ENCODE assay signal across 8 cellular contexts in the genomic region with DNA sequence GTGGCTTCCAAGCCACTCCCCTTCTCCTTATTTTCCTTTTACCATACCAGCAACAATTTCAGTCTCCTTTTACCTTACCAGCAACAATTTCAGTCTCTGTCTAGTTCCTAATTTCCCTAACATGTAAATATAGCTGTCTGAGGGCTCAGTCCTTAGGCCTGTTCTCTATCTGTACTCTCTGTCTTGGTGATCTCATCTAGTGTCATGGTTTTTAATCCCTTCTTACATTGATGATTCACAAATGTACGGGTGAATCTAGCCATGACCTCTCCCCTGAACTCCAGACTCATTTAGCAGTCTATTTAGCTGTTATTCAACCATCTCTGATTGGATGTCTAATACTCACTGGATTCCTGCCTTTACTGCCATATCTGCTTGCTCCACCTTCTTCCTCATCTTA. TPM values are rescaled to one million over a fixed set of nuclear protein-coding genes. Genes with fewer than 3 reads are reported as not detected.
A peak's percentile ranks its signal among the peaks of the same experiment; 100 is the strongest.
DNase-seq lines count a peak whose midpoint lies in the region; ATAC-seq, FAIRE-seq and TF ChIP-seq lines count a peak whose summit lies in the region.

No MANE protein-coding gene starts in this region.

- H3K79me2 ChIP-seq in astrocyte (ENCODE audit: insufficient read depth, low read length): no peaks in the 10 kb centered on the region

- H3K27me3 ChIP-seq in astrocyte (ENCODE audit: insufficient read depth, low read length): no peaks in the 10 kb centered on the region

- POLR2A ChIA-PET in activated CD4-positive, alpha-beta T cell treated with anti-CD3 and anti-CD28 coated beads for 36 hours (lab: Charles Lee): no interaction called here

- intact Hi-C loops in activated CD4-positive, alpha-beta T cell treated with anti-CD3 and anti-CD28 coated beads for 36 hours (cut with DNase I, micrococcal nuclease): no loop called here

- H3K27ac ChIP-seq in astrocyte (ENCODE audit: low read depth, low read length): peak overlapping the region; percentile 77

- H4K20me1 ChIP-seq in astrocyte (ENCODE audit: insufficient read depth, low read length): no peaks in the 10 kb centered on the region

- H3K36me3 ChIP-seq in astrocyte (ENCODE audit: insufficient read depth, low read length): no peaks in the 10 kb centered on the region

- H3K9me3 Mint-ChIP-seq in activated CD4-positive, alpha-beta T cell treated with anti-CD3 and anti-CD28 coated beads for 36 hours (ENCODE audit: low read depth): no peaks in the 10 kb centered on the region
- peaks cover 1% of the 10 kb centered on the region for H3K9me3 Mint-ChIP-seq in astrocyte (ENCODE audit: unreplicated experiment)
- H3K9me3 Mint-ChIP-seq in stimulated activated naive B cell treated with anti-CD40 and anti-IgM and Interleukin-4, amounts not matched to agents 10 μg/mL and 1 μg/mL and 100 μg/mL, for 72 hours: no peaks in the 10 kb centered on the region

- H3K4me1 Mint-ChIP-seq in activated CD4-positive, alpha-beta T cell treated with anti-CD3 and anti-CD28 coated beads for 36 hours: peaks cover 12% of the 10 kb centered on the region
- peaks cover 41% of the 10 kb centered on the region for H3K4me1 Mint-ChIP-seq in astrocyte (ENCODE audit: low read depth, unreplicated experiment)
- peaks cover 37 to 38% of the 10 kb centered on the region in 2 donors for H3K4me1 Mint-ChIP-seq in stimulated activated naive B cell treated with anti-CD40 and anti-IgM and Interleukin-4, amounts not matched to agents 10 μg/mL and 1 μg/mL and 100 μg/mL, for 72 hours

- peak overlapping the region; percentile 47 for H3K4me2 ChIP-seq in astrocyte (ENCODE audit: low read length)

- CTCF ChIA-PET in activated CD4-positive, alpha-beta T cell treated with anti-CD3 and anti-CD28 coated beads for 36 hours (lab: Charles Lee): interaction anchor here (1.4 kb wide), 1 partner anchor 9 kb away, joined by 4 read pairs; no protein-coding TSS in a partner anchor

- peaks cover 15% of the 10 kb centered on the region for H3K27me3 Mint-ChIP-seq in activated CD4-positive, alpha-beta T cell treated with anti-CD3 and anti-CD28 coated beads for 36 hours
- H3K27me3 Mint-ChIP-seq in astrocyte (ENCODE audit: low read depth, unreplicated experiment): peaks cover under 1% of the 10 kb centered on the region
- H3K27me3 Mint-ChIP-seq in stimulated activated naive B cell treated with anti-CD40 and anti-IgM and Interleukin-4, amounts not matched to agents 10 μg/mL and 1 μg/mL and 100 μg/mL, for 72 hours: no peaks in the 10 kb centered on the region

- H3K27ac Mint-ChIP-seq in activated CD4-positive, alpha-beta T cell treated with anti-CD3 and anti-CD28 coated beads for 36 hours: no peak overlapping the region
- H3K27ac Mint-ChIP-seq in astrocyte (ENCODE audit: unreplicated experiment): peak overlapping the region; percentile 70
- H3K27ac Mint-ChIP-seq in stimulated activated naive B cell treated with anti-CD40 and anti-IgM and Interleukin-4, amounts not matched to agents 10 μg/mL and 1 μg/mL and 100 μg/mL, for 72 hours: no peak overlapping the region

- DNase-seq in activated CD4-positive, alpha-beta T cell treated with anti-CD3 and anti-CD28 coated beads for 36 hours: no peak
- no peak for DNase-seq in activated CD4-positive, alpha-beta T cell treated with anti-CD3 and anti-CD28 coated beads for 1 hour
- peak; percentile 83 for DNase-seq in astrocyte (ENCODE audit: low read depth)
- DNase-seq in stimulated activated naive B cell treated with anti-CD40 and anti-IgM and Interleukin-4, amounts not matched to agents 10 μg/mL and 1 μg/mL and 100 μg/mL, for 72 hours: no peak
- no peak for DNase-seq in SW480 (ENCODE audit: low spot score)
- DNase-seq in RPMI8226: no peak
- no peak for DNase-seq in NCI-H2171 treated with DMSO at 0.1 percent for 48 hours (lab: John Stamatoyannopoulos, UW)

- H3K9me3 ChIP-seq in astrocyte (ENCODE audit: insufficient read depth, low read depth, low read length): no peaks in the 10 kb centered on the region

- H3K4me3 Mint-ChIP-seq in activated CD4-positive, alpha-beta T cell treated with anti-CD3 and anti-CD28 coated beads for 36 hours: no peak overlapping the region
- H3K4me3 Mint-ChIP-seq in astrocyte (ENCODE audit: unreplicated experiment): no peak overlapping the region
- H3K4me3 Mint-ChIP-seq in stimulated activated naive B cell treated with anti-CD40 and anti-IgM and Interleukin-4, amounts not matched to agents 10 μg/mL and 1 μg/mL and 100 μg/mL, for 72 hours: no peak overlapping the region

- peak; percentile 89 for ATAC-seq in activated CD4-positive, alpha-beta T cell treated with anti-CD3 and anti-CD28 coated beads for 36 hours
- ATAC-seq in HG03060 (IDR thresholded peaks at IDR 0.05; ENCODE audit: low read depth, unreplicated experiment): peak; percentile 37
- peak; percentile 60 to 82 for ATAC-seq in stimulated activated naive B cell treated with anti-CD40 and anti-IgM and Interleukin-4, amounts not matched to agents 10 μg/mL and 1 μg/mL and 100 μg/mL, for 72 hours (replicated peaks)

- H2AFZ ChIP-seq in astrocyte (ENCODE audit: low read depth, low read length): peak overlapping the region; percentile 29

- H3K36me3 Mint-ChIP-seq in activated CD4-positive, alpha-beta T cell treated with anti-CD3 and anti-CD28 coated beads for 36 hours (ENCODE audit: low read depth): no peaks in the 10 kb centered on the region
- H3K36me3 Mint-ChIP-seq in astrocyte (ENCODE audit: low read depth, unreplicated experiment): no peaks in the 10 kb centered on the region
- no peaks in the 10 kb centered on the region for H3K36me3 Mint-ChIP-seq in stimulated activated naive B cell treated with anti-CD40 and anti-IgM and Interleukin-4, amounts not matched to agents 10 μg/mL and 1 μg/mL and 100 μg/mL, for 72 hours

- H3K4me1 ChIP-seq in astrocyte (ENCODE audit: insufficient read depth, low read length): peaks cover 27% of the 10 kb centered on the region

- peak overlapping the region; percentile 63 for H3K9ac ChIP-seq in astrocyte (ENCODE audit: low read length)

- no peak overlapping the region for H3K4me3 ChIP-seq in astrocyte (ENCODE audit: insufficient read depth, low read depth, low read length)

- no peak for TF ChIP-seq CTCF in astrocyte (IDR thresholded peaks at IDR 0.05; ENCODE audit: insufficient read depth, low read depth, low read length)

- FAIRE-seq in astrocyte (lab: Jason Lieb, UNC): peak; percentile 94

RNA-seq across cellular contexts. Expression of gene IL15, which starts 7.2 kb away (rescaled TPM):
- 1 to 10 TPM in 1 of 2 experiments, under 1 TPM in 1; 0.37 to 1.1 TPM for total RNA-seq in activated CD4-positive, alpha-beta T cell treated with anti-CD3 and anti-CD28 coated beads for 36 hours
- total RNA-seq in astrocyte: 3.6 and 4.8 TPM in 2 replicates

Comparison
In these comparisons a context has a peak if more than half of its experiments do, and no peak if none do; other contexts are left out.
1. ATAC-seq: peak in every context shown above with its lines; median percentile 89 in activated CD4-positive, alpha-beta T cell treated with anti-CD3 and anti-CD28 coated beads for 36 hours; 71 in stimulated activated naive B cell treated with anti-CD40 and anti-IgM and Interleukin-4, amounts not matched to agents 10 μg/mL and 1 μg/mL and 100 μg/mL, for 72 hours; 37 in HG03060.